In the genomic region with DNA sequence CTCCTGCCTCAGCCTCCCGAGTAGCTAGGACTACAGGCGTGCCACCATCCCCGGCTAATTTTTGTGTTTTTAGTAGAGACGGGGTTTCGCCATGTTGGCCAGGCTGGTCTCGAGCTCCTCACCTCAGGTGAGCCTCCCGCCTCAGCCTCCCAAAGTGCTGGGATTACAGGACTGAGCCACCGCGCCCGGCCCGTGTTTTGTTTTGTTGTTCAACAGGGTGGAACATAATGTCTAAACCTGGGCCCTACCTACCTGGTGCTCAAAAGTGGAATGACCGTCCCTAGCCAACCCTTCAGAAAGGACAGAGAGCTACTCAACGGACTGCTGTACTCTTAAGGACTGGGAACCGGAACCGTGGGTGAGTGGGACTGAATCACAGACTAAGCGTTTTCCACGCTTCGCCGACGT, we compare ENCODE assay signal across 1 cellular context.
TF ChIP-seq lines count a peak whose summit lies in the region.

No MANE protein-coding gene starts in this region.

TF ChIP-seq in liver, 16 proteins besides CTCF, POLR2A, EP300 and RAD21 (continued from another document):
- TF ChIP-seq, protein P1, sequence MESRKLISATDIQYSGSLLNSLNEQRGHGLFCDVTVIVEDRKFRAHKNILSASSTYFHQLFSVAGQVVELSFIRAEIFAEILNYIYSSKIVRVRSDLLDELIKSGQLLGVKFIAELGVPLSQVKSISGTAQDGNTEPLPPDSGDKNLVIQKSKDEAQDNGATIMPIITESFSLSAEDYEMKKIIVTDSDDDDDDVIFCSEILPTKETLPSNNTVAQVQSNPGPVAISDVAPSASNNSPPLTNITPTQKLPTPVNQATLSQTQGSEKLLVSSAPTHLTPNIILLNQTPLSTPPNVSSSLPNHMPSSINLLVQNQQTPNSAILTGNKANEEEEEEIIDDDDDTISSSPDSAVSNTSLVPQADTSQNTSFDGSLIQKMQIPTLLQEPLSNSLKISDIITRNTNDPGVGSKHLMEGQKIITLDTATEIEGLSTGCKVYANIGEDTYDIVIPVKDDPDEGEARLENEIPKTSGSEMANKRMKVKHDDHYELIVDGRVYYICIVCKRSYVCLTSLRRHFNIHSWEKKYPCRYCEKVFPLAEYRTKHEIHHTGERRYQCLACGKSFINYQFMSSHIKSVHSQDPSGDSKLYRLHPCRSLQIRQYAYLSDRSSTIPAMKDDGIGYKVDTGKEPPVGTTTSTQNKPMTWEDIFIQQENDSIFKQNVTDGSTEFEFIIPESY (IDR thresholded peaks at IDR 0.05) = no peak
- no peak for TF ChIP-seq EGR1 (IDR thresholded peaks at IDR 0.05; ENCODE audit: low read depth in 2 of 2)
- no peak for TF ChIP-seq HNF4G (IDR thresholded peaks at IDR 0.05)
- no peak for TF ChIP-seq FOXA1 (IDR thresholded peaks at IDR 0.05)
- TF ChIP-seq NR2F2 (IDR thresholded peaks at IDR 0.05) = no peak
- TF ChIP-seq, protein P2, sequence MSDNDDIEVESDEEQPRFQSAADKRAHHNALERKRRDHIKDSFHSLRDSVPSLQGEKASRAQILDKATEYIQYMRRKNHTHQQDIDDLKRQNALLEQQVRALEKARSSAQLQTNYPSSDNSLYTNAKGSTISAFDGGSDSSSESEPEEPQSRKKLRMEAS (IDR thresholded peaks at IDR 0.05) = no peak
- TF ChIP-seq GABPA (IDR thresholded peaks at IDR 0.05 in 1 of 2, conservative IDR thresholded peaks at IDR 0.05 in 1 of 2) = no peak
- TF ChIP-seq SP1 (IDR thresholded peaks at IDR 0.05) = no peak
- TF ChIP-seq HNF4A (conservative IDR thresholded peaks at IDR 0.05) = no peak
- TF ChIP-seq TAF1 (conservative IDR thresholded peaks at IDR 0.05) = no peak
- TF ChIP-seq, protein P3, sequence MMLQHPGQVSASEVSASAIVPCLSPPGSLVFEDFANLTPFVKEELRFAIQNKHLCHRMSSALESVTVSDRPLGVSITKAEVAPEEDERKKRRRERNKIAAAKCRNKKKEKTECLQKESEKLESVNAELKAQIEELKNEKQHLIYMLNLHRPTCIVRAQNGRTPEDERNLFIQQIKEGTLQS (IDR thresholded peaks at IDR 0.05) = no peak
- no peak for TF ChIP-seq FOXA2 (IDR thresholded peaks at IDR 0.05)
- no peak for TF ChIP-seq YY1 (IDR thresholded peaks at IDR 0.05)
